Comparison of ENCODE assay signal across 3 cellular contexts in genomic region chrX:103211012-103211715, GRCh38.
TF ChIP-seq lines count a peak whose summit lies in the region.

No MANE protein-coding gene starts in this region.

TF ChIP-seq in IMR-90, 13 proteins besides CTCF, POLR2A, EP300 and RAD21 (continued from another document):
- TF ChIP-seq SMC3 (IDR thresholded peaks at IDR 0.05; ENCODE audit: low read depth, low read length) (peak; percentile 57), RCOR1 (IDR thresholded peaks at IDR 0.05; ENCODE audit: insufficient replicate concordance, low read length) (no peak), MAFK (IDR thresholded peaks at IDR 0.05; ENCODE audit: low read depth, low read length) (no peak)
TF ChIP-seq in IMR-90: peak in this region for 1.

TF ChIP-seq in SK-N-SH treated with all-trans-retinoic acid at 6 μM for 48 hours, 23 proteins besides CTCF, POLR2A, EP300 and RAD21:
- TF ChIP-seq, protein P1, sequence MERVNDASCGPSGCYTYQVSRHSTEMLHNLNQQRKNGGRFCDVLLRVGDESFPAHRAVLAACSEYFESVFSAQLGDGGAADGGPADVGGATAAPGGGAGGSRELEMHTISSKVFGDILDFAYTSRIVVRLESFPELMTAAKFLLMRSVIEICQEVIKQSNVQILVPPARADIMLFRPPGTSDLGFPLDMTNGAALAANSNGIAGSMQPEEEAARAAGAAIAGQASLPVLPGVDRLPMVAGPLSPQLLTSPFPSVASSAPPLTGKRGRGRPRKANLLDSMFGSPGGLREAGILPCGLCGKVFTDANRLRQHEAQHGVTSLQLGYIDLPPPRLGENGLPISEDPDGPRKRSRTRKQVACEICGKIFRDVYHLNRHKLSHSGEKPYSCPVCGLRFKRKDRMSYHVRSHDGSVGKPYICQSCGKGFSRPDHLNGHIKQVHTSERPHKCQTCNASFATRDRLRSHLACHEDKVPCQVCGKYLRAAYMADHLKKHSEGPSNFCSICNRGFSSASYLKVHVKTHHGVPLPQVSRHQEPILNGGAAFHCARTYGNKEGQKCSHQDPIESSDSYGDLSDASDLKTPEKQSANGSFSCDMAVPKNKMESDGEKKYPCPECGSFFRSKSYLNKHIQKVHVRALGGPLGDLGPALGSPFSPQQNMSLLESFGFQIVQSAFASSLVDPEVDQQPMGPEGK (CRISPR knock-in tag; IDR thresholded peaks at IDR 0.05; ENCODE audit: borderline replicate concordance): no peak
- TF ChIP-seq, protein P2, sequence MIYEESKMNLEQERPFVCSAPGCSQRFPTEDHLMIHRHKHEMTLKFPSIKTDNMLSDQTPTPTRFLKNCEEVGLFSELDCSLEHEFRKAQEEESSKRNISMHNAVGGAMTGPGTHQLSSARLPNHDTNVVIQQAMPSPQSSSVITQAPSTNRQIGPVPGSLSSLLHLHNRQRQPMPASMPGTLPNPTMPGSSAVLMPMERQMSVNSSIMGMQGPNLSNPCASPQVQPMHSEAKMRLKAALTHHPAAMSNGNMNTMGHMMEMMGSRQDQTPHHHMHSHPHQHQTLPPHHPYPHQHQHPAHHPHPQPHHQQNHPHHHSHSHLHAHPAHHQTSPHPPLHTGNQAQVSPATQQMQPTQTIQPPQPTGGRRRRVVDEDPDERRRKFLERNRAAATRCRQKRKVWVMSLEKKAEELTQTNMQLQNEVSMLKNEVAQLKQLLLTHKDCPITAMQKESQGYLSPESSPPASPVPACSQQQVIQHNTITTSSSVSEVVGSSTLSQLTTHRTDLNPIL (CRISPR knock-in tag; IDR thresholded peaks at IDR 0.05; ENCODE audit: low read depth): no peak
- no peak for TF ChIP-seq ARNTL (CRISPR knock-in tag; IDR thresholded peaks at IDR 0.05; ENCODE audit: borderline replicate concordance, low read depth)
- no peak for TF ChIP-seq ZFP3 (CRISPR knock-in tag; IDR thresholded peaks at IDR 0.05)

TF ChIP-seq in liver, 16 proteins besides CTCF, POLR2A, EP300 and RAD21 (continued from another document):
- TF ChIP-seq REST (IDR thresholded peaks at IDR 0.05) (no peak), JUND (IDR thresholded peaks at IDR 0.05) (no peak), HNF4G (IDR thresholded peaks at IDR 0.05) (no peak), SP1 (IDR thresholded peaks at IDR 0.05) (no peak), EGR1 (IDR thresholded peaks at IDR 0.05; ENCODE audit: low read depth in 2 of 2) (no peak)
- TF ChIP-seq, protein P3, sequence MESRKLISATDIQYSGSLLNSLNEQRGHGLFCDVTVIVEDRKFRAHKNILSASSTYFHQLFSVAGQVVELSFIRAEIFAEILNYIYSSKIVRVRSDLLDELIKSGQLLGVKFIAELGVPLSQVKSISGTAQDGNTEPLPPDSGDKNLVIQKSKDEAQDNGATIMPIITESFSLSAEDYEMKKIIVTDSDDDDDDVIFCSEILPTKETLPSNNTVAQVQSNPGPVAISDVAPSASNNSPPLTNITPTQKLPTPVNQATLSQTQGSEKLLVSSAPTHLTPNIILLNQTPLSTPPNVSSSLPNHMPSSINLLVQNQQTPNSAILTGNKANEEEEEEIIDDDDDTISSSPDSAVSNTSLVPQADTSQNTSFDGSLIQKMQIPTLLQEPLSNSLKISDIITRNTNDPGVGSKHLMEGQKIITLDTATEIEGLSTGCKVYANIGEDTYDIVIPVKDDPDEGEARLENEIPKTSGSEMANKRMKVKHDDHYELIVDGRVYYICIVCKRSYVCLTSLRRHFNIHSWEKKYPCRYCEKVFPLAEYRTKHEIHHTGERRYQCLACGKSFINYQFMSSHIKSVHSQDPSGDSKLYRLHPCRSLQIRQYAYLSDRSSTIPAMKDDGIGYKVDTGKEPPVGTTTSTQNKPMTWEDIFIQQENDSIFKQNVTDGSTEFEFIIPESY (IDR thresholded peaks at IDR 0.05): no peak
